Comparison of ENCODE assay signal across 22 cellular contexts in the genomic region with DNA sequence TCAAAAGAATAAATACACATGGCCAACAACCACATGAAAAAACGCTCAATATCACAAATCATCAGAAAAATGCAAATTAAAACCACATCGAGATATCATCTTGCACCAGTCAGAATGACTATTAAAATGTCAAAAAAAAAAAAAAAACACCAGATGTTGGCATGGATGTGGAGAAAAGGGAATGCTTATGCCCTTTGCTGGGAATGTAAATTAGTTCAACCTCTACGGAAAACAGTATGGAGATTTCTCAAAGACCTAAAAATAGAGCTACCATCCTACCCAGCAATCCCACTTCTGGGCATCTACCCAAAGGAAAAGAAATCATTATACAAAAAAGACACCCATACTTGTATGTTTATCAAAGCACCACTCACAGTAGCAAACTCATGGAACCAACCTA. TPM values are rescaled to one million over a fixed set of nuclear protein-coding genes. Genes with fewer than 3 reads are reported as not detected.
DNase-seq lines count a peak whose midpoint lies in the region; TF ChIP-seq lines count a peak whose summit lies in the region.
"Had no signal": no experiment of that assay in that cellular context is flagged by ENCODE, and none has a peak within 500 bp of the region (broad histone marks: within the 10 kb centered on the region; RNA-seq: fewer than 3 reads in every experiment).

No MANE protein-coding gene starts in this region.

- no peaks in the 10 kb centered on the region for H3K9me2 ChIP-seq in GM23248 (ENCODE audit: insufficient read depth)

- no peaks in the 10 kb centered on the region for H3K9me3 ChIP-seq in GM23248 (ENCODE audit: low read depth)
- H3K9me3 ChIP-seq in transverse colon, result no peaks in the 10 kb centered on the region
- H3K9me3 ChIP-seq: BE2C, SJSA1 had no signal

- CTCF ChIA-PET in BJ (lab: Yijun Ruan, JAX), result no interaction called here

- no peak overlapping the region for H3K4me3 ChIP-seq in BJ (ENCODE audit: low read depth, low read length)
- H3K4me3 ChIP-seq in GM23248, result no peak overlapping the region
- no peak overlapping the region for H3K4me3 ChIP-seq in transverse colon
- H3K4me3 ChIP-seq: A549, PC-9, SJSA1 had no signal

- H3F3A ChIP-seq in GM23248 (ENCODE audit: insufficient read depth), result no peaks in the 10 kb centered on the region

- DNase-seq in BJ (ENCODE audit: low read depth), result peak; percentile 9
- peak; percentile 3 for DNase-seq in GM23248
- peak; percentile 52 for DNase-seq in RPMI7951 (ENCODE audit: low read depth)
- DNase-seq in myocyte (ENCODE audit: low read depth), result peak; percentile 45
- no peak for DNase-seq in transverse colon
- no peak for DNase-seq in globus pallidus (ENCODE audit: low spot score)
- no peak for DNase-seq in NCI-H1048 (lab: John Stamatoyannopoulos, UW)
- DNase-seq: BE2C, GF-D8, Karpas-422, MV-4-11, NCI-H1105 treated with DMSO at 0.1 percent for 48 hours, NCI-H1930, NCI-H2107, NCI-H446, NCI-H524 treated with DMSO at 0.1 percent for 48 hours, PC-9, Right ventricle myocardium superior, RPMI8226, T-helper 1 cell had no signal

- H3K79me2 ChIP-seq in GM23248 (ENCODE audit: insufficient read depth), result no peaks in the 10 kb centered on the region

- H3K4me2 ChIP-seq in GM23248 (ENCODE audit: unreplicated experiment), result no peak overlapping the region
- H3K4me2 ChIP-seq: A549, PC-9 had no signal

- no peak for TF ChIP-seq CTCF in BJ (IDR thresholded peaks at IDR 0.05; ENCODE audit: insufficient read depth, low read depth, low read length)
- TF ChIP-seq CTCF in transverse colon (IDR thresholded peaks at IDR 0.05), result no peak

- H3K4me1 ChIP-seq in GM23248 (ENCODE audit: insufficient read depth) (no peaks in the 10 kb centered on the region), transverse colon (no peaks in the 10 kb centered on the region)
- H3K4me1 ChIP-seq: A549, BE2C, SJSA1 had no signal

- intact Hi-C loops in transverse colon (cut with DNase I; ENCODE audit: low total_unique reads), result no loop called here

- no peak for TF ChIP-seq EP300 in transverse colon (IDR thresholded peaks at IDR 0.05; ENCODE audit: low read depth)

- no peak overlapping the region for H2AFZ ChIP-seq in GM23248
- H2AFZ ChIP-seq: PC-9 had no signal

- H3K27ac ChIP-seq in GM23248 (no peak overlapping the region), transverse colon (no peak overlapping the region)
- H3K27ac ChIP-seq: A549, PC-9, SJSA1 had no signal

- in situ Hi-C loops in GM23248 (cut with MboI) (no loop called here), transverse colon (cut with MboI; ENCODE audit: low pct_ligation_motif_present in 1 of 4, low pct_unique_long_range_greater_than_20kb in 1 of 4, low sequenced_read_pairs in 3 of 4) (no loop called here)

- H4K20me1 ChIP-seq in GM23248 (ENCODE audit: insufficient read depth), result no peaks in the 10 kb centered on the region

- no peak overlapping the region for H3K9ac ChIP-seq in GM23248

- POLR2A ChIA-PET in BJ (lab: Charles Lee), result no interaction called here

- WGBS in GM23248 (ENCODE audit: low coverage in 1 of 2, low lambda C conversion rate in 2 of 2, missing lambda C conversion rate in 2 of 2), 2 experiments, result 12% methylated on average over 3 of the region's 3 CpGs
- WGBS in transverse colon (ENCODE audit: low coverage in 1 of 2), 2 donors, result 64 to 65% methylated on average over 3 of the region's 3 CpGs

- H3K27me3 ChIP-seq in BJ (ENCODE audit: control insufficient read depth, insufficient read depth, low read length) (peaks cover 8% of the 10 kb centered on the region), GM23248 (replicated peaks; ENCODE audit: insufficient read depth) (peaks cover 24% of the 10 kb centered on the region), transverse colon (peaks cover 6% of the 10 kb centered on the region)
- H3K27me3 ChIP-seq: BE2C had no signal

- no peaks in the 10 kb centered on the region for H3K36me3 ChIP-seq in BJ (ENCODE audit: control insufficient read depth, insufficient read depth, low read length)
- no peaks in the 10 kb centered on the region for H3K36me3 ChIP-seq in GM23248 (ENCODE audit: low read depth)
- H3K36me3 ChIP-seq in transverse colon, result no peaks in the 10 kb centered on the region
- H3K36me3 ChIP-seq: BE2C, SJSA1 had no signal

- TF ChIP-seq POLR2A in transverse colon (IDR thresholded peaks at IDR 0.05), result no peak

RNA-seq across cellular contexts. Expression of a gene that starts 45.0 kb away (rescaled TPM):
- 6.7 and 9.3 TPM in 2 replicates for polyA plus RNA-seq in BJ (2011; rRNA removed)
- 9.8 and 18.6 TPM in 2 replicates for polyA minus RNA-seq in BJ (2011; rRNA and poly(A)+ RNA removed)
- 10.2 and 12.0 TPM in 2 replicates for total RNA-seq in GM23248 (2014; rRNA removed; shearing (Covaris generic))
- polyA plus RNA-seq in GM23248 (2016; fragmentation: Nextera tagmentation; extraction: Ambion mirVana), result 11.8 and 13.1 TPM in 2 replicates
- total RNA-seq in RPMI7951 (2014; rRNA removed; shearing (Covaris generic)), result 6.4 and 7.0 TPM in 2 replicates
- total RNA-seq in myocyte, result 28.7 and 31.9 TPM in 2 replicates
- polyA plus RNA-seq in myocyte (2012), result 28.4 TPM
- total RNA-seq in transverse colon, result 10 to 100 TPM; 13.4 to 32.0 (median 18.4) TPM

Comparison
In these comparisons a context has a peak if more than half of its experiments do, and no peak if none do; other contexts are left out.
1. DNase-seq: peak in BJ (single experiment), GM23248 (single experiment), RPMI7951 (single experiment) and myocyte (single experiment); none in transverse colon (single experiment), globus pallidus (single experiment) and NCI-H1048 (single experiment).